Comparison of ENCODE assay signal across 8 cellular contexts in genomic region chr1:234499119-234500039, GRCh38. TPM values are rescaled to one million over a fixed set of nuclear protein-coding genes. Genes with fewer than 3 reads are reported as not detected.
A peak's percentile ranks its signal among the peaks of the same experiment; 100 is the strongest.
DNase-seq lines count a peak whose midpoint lies in the region; ATAC-seq and TF ChIP-seq lines count a peak whose summit lies in the region.

No MANE protein-coding gene starts in this region.

- no peaks in the 10 kb centered on the region for H3K27me3 ChIP-seq in BLaER1

- H3K27ac ChIP-seq in BLaER1: peak overlapping the region; percentile 90

- H3K9ac ChIP-seq in BLaER1: peak overlapping the region; percentile 77

- peak overlapping the region; percentile 43 for H3K4me3 ChIP-seq in BLaER1

- peaks cover 84% of the 10 kb centered on the region for H3K4me1 ChIP-seq in BLaER1

- H3K27ac Mint-ChIP-seq in neural crest cell (ENCODE audit: unreplicated experiment): peak overlapping the region; percentile 95

- peaks cover 9% of the 10 kb centered on the region for H3K9me3 ChIP-seq in BLaER1

- 0 out of 2 replicates have a peak, but pooled peaks cover 1% of the 10 kb centered on the region for H3K36me3 ChIP-seq in BLaER1

- H3K4me3 Mint-ChIP-seq in neural crest cell: no peak overlapping the region

- H3K4me2 ChIP-seq in BLaER1: peak overlapping the region; percentile 89

- H3K9me3 Mint-ChIP-seq in neural crest cell: no peaks in the 10 kb centered on the region

- H3K27me3 Mint-ChIP-seq in neural crest cell (ENCODE audit: low read depth): no peaks in the 10 kb centered on the region

- TF ChIP-seq CTCF in neural crest cell (conservative IDR thresholded peaks at IDR 0.05): peak; percentile 98

- no peaks in the 10 kb centered on the region for H4K20me1 ChIP-seq in BLaER1

- peak; percentile 86 for DNase-seq in LHCN-M2 (ENCODE audit: low read depth)
- DNase-seq in RPMI8226: peak; percentile 86
- peak; percentile 73 for DNase-seq in activated T-helper 9 cell treated with anti-CD3 and anti-CD28 coated beads, Interleukin-2, amount 50 U/mL, for 16 hours (ENCODE audit: low read depth)
- DNase-seq in fibroblast of peridontal ligament (ENCODE audit: extremely low read depth): peak; percentile 91
- DNase-seq in neural crest cell (ENCODE audit: low read depth, low spot score): peak; percentile 95
- peak; percentile 92 for DNase-seq in stimulated activated naive CD8-positive, alpha-beta T cell treated with anti-CD3 and anti-CD28 coated beads, Interleukin-15, Interleukin-2, amounts not matched to agents 100 U/mL and 50 U/mL, for 24 hours

- H3K4me1 Mint-ChIP-seq in neural crest cell: peaks cover 30% of the 10 kb centered on the region

- peak; percentile 65 for ATAC-seq in GM19455 (IDR thresholded peaks at IDR 0.05; ENCODE audit: unreplicated experiment)
- ATAC-seq in stimulated activated naive CD8-positive, alpha-beta T cell treated with anti-CD3 and anti-CD28 coated beads, Interleukin-15, Interleukin-2, amounts not matched to agents 100 U/mL and 50 U/mL, for 24 hours: peak; percentile 66

- H3K36me3 Mint-ChIP-seq in neural crest cell (ENCODE audit: low read depth): no peaks in the 10 kb centered on the region

RNA-seq across cellular contexts. Expression of gene TARBP1, which starts 20.4 kb away (rescaled TPM):
- total RNA-seq in LHCN-M2 (2014; rRNA removed): 12.6 and 13.1 TPM in 2 replicates
- polyA plus RNA-seq in LHCN-M2 (2012): 4.2 TPM
- 30.2 and 33.3 TPM in 2 replicates for total RNA-seq in neural crest cell

Comparison
In these comparisons a context has a peak if more than half of its experiments do, and no peak if none do; other contexts are left out.
1. Peak in every context shown above with its lines: DNase-seq, ATAC-seq, H3K4me3 ChIP-seq and H3K27ac ChIP-seq.